ENCODE assay signal across 8 cellular contexts in the genomic region with DNA sequence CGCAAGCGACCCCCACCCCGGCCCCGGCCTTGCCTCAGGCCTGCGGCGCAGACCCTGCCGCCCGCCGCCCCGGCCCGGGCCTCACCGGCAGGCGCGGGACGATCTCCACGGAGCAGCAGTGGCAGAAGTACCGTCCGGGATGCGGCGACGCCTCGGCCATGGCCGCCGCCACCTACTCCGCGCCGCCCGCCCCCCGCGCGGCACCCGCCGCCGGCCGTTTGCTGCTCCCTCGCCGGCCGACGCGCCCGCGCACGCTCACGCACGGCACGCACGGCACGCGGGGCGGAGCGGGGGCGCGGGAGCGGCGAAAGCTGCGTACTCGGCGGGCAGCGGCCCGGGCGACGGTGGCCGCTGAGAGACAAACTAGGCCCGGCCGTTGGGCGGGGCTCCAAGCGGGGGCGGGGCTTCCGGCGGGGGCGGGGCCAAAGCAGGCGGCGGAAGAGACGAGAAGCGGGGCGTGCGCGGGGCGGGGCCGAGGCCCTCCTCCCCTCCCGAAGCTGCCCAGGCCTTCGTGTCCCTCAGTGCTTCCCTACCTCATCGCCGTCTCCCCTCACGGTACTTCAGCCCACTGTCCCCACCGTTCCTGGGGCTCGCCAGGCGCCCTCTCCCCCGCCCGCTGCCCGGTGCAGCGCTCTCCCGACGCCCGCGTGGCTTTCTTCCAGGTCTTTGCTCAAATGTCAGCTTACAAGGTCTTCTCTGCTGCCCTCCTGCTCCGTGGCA. TPM values are rescaled to one million over a fixed set of nuclear protein-coding genes. Genes with fewer than 3 reads are reported as not detected.
DNase-seq lines count a peak whose midpoint lies in the region; ATAC-seq lines count a peak whose summit lies in the region.

A gene (minus strand): TSS at position 253 of the 720 bp plus-strand sequence. CDS start 93 bp downstream, at position 160.

- peak; percentile 98 for DNase-seq in DMS 273 (lab: John Stamatoyannopoulos, UW; ENCODE audit: unreplicated experiment)
- peak; percentile 81 to 90 for DNase-seq in Kasumi-1 (lab: John Stamatoyannopoulos, UW)
- DNase-seq in RKO (ENCODE audit: low spot score), result peak; percentile 90
- DNase-seq in activated T-helper 1 cell treated with anti-CD3 and anti-CD28 coated beads, Interleukin-12 subunit alpha, Interleukin-12 subunit beta, Interleukin-2, Interleukin-4 antibody, amounts not matched to agents 30 ng/mL and 10 ng/mL and 1 ng/mL, durations not matched to agents 14 hours and 24 hours and 36 hours (ENCODE audit: low spot score), result peak; percentile 84
- peak; percentile 92 for DNase-seq in fibroblast of gingiva (ENCODE audit: low read depth)
- peak; percentile 88 for DNase-seq in naive B cell
- DNase-seq in stimulated activated effector memory CD8-positive, alpha-beta T cell treated with anti-CD3 and anti-CD28 coated beads, Interleukin-12 subunit alpha, Interleukin-12 subunit beta, amount 100 ng/mL, for 72 hours (ENCODE audit: low spot score in 2 of 2), result peak; percentile 80 to 90

- no peaks in the 10 kb centered on the region for H3K9me3 Mint-ChIP-seq in activated T-helper 1 cell treated with anti-CD3 and anti-CD28 coated beads, Interleukin-12 subunit alpha, Interleukin-12 subunit beta, Interleukin-2, Interleukin-4 antibody, amounts not matched to agents 30 ng/mL and 10 ng/mL and 1 ng/mL, durations not matched to agents 14 hours and 24 hours and 36 hours
- no peaks in the 10 kb centered on the region for H3K9me3 Mint-ChIP-seq in naive B cell
- no peaks in the 10 kb centered on the region for H3K9me3 Mint-ChIP-seq in stimulated activated effector memory CD8-positive, alpha-beta T cell treated with anti-CD3 and anti-CD28 coated beads, Interleukin-12 subunit alpha, Interleukin-12 subunit beta, amount 100 ng/mL, for 72 hours

- H3K4me1 Mint-ChIP-seq in activated T-helper 1 cell treated with anti-CD3 and anti-CD28 coated beads, Interleukin-12 subunit alpha, Interleukin-12 subunit beta, Interleukin-2, Interleukin-4 antibody, amounts not matched to agents 30 ng/mL and 10 ng/mL and 1 ng/mL, durations not matched to agents 14 hours and 24 hours and 36 hours (ENCODE audit: low read depth), result peaks cover 33% of the 10 kb centered on the region
- peaks cover 23 to 52% (median 42%) of the 10 kb centered on the region in 3 donors for H3K4me1 Mint-ChIP-seq in naive B cell
- peaks cover 58% of the 10 kb centered on the region for H3K4me1 Mint-ChIP-seq in stimulated activated effector memory CD8-positive, alpha-beta T cell treated with anti-CD3 and anti-CD28 coated beads, Interleukin-12 subunit alpha, Interleukin-12 subunit beta, amount 100 ng/mL, for 72 hours

- H3K27me3 Mint-ChIP-seq in activated T-helper 1 cell treated with anti-CD3 and anti-CD28 coated beads, Interleukin-12 subunit alpha, Interleukin-12 subunit beta, Interleukin-2, Interleukin-4 antibody, amounts not matched to agents 30 ng/mL and 10 ng/mL and 1 ng/mL, durations not matched to agents 14 hours and 24 hours and 36 hours (ENCODE audit: insufficient read depth), result no peaks in the 10 kb centered on the region
- peaks cover 0 to 10% (median 0%) of the 10 kb centered on the region in 3 donors for H3K27me3 Mint-ChIP-seq in naive B cell

- H3K27ac Mint-ChIP-seq in activated T-helper 1 cell treated with anti-CD3 and anti-CD28 coated beads, Interleukin-12 subunit alpha, Interleukin-12 subunit beta, Interleukin-2, Interleukin-4 antibody, amounts not matched to agents 30 ng/mL and 10 ng/mL and 1 ng/mL, durations not matched to agents 14 hours and 24 hours and 36 hours, result peak within 1 kb of the TSS; percentile 97
- H3K27ac Mint-ChIP-seq in naive B cell, result peak within 1 kb of the TSS; percentile 89 to 99 (median 98)
- H3K27ac Mint-ChIP-seq in stimulated activated effector memory CD8-positive, alpha-beta T cell treated with anti-CD3 and anti-CD28 coated beads, Interleukin-12 subunit alpha, Interleukin-12 subunit beta, amount 100 ng/mL, for 72 hours, result peak within 1 kb of the TSS; percentile 95

- peaks cover 5% of the 10 kb centered on the region for H3K36me3 Mint-ChIP-seq in activated T-helper 1 cell treated with anti-CD3 and anti-CD28 coated beads, Interleukin-12 subunit alpha, Interleukin-12 subunit beta, Interleukin-2, Interleukin-4 antibody, amounts not matched to agents 30 ng/mL and 10 ng/mL and 1 ng/mL, durations not matched to agents 14 hours and 24 hours and 36 hours (ENCODE audit: low read depth)
- no peaks in the 10 kb centered on the region for H3K36me3 Mint-ChIP-seq in naive B cell
- peaks cover 44% of the 10 kb centered on the region for H3K36me3 Mint-ChIP-seq in stimulated activated effector memory CD8-positive, alpha-beta T cell treated with anti-CD3 and anti-CD28 coated beads, Interleukin-12 subunit alpha, Interleukin-12 subunit beta, amount 100 ng/mL, for 72 hours

- peak within 1 kb of the TSS; percentile 95 for H3K4me3 Mint-ChIP-seq in activated T-helper 1 cell treated with anti-CD3 and anti-CD28 coated beads, Interleukin-12 subunit alpha, Interleukin-12 subunit beta, Interleukin-2, Interleukin-4 antibody, amounts not matched to agents 30 ng/mL and 10 ng/mL and 1 ng/mL, durations not matched to agents 14 hours and 24 hours and 36 hours
- peak within 1 kb of the TSS; percentile 93 to 100 (median 98) for H3K4me3 Mint-ChIP-seq in naive B cell
- peak within 1 kb of the TSS; percentile 98 for H3K4me3 Mint-ChIP-seq in stimulated activated effector memory CD8-positive, alpha-beta T cell treated with anti-CD3 and anti-CD28 coated beads, Interleukin-12 subunit alpha, Interleukin-12 subunit beta, amount 100 ng/mL, for 72 hours

- ATAC-seq in GM21717 (IDR thresholded peaks at IDR 0.05; ENCODE audit: unreplicated experiment) (peak; percentile 36), naive B cell (ENCODE audit: low read depth in 2 of 2) (peak; percentile 44 to 62)
- ATAC-seq in stimulated activated effector memory CD8-positive, alpha-beta T cell treated with anti-CD3 and anti-CD28 coated beads, Interleukin-12 subunit alpha, Interleukin-12 subunit beta, amount 100 ng/mL, for 72 hours, result peak; percentile 61

- intact Hi-C loops in activated T-helper 1 cell treated with anti-CD3 and anti-CD28 coated beads, Interleukin-12 subunit alpha, Interleukin-12 subunit beta, Interleukin-2, Interleukin-4 antibody, amounts not matched to agents 30 ng/mL and 10 ng/mL and 1 ng/mL, durations not matched to agents 14 hours and 24 hours and 36 hours (cut with micrococcal nuclease), result loop anchor here (1.0 to 5.0 kb wide), 4 partner anchors 17 to 264 kb away; a partner anchor contains a TSS

RNA-seq across cellular contexts. Expression of the gene that starts here (rescaled TPM):
- total RNA-seq in activated T-helper 1 cell treated with anti-CD3 and anti-CD28 coated beads, Interleukin-12 subunit alpha, Interleukin-12 subunit beta, Interleukin-2, Interleukin-4 antibody, amounts not matched to agents 30 ng/mL and 10 ng/mL and 1 ng/mL, durations not matched to agents 14 hours and 24 hours and 36 hours, result 107 and 110 TPM in 2 replicates
- 10 to 100 TPM; 51.0 to 72.4 (median 59.1) TPM for polyA plus RNA-seq in naive B cell (ENCODE audit: low read depth in 6 of 6)

Comparison
In these comparisons a context has a peak if more than half of its experiments do, and no peak if none do; other contexts are left out.
1. Peak in every context shown above with its lines: DNase-seq and ATAC-seq.